Comparison of ENCODE assay signal across 19 cellular contexts in the genomic region with DNA sequence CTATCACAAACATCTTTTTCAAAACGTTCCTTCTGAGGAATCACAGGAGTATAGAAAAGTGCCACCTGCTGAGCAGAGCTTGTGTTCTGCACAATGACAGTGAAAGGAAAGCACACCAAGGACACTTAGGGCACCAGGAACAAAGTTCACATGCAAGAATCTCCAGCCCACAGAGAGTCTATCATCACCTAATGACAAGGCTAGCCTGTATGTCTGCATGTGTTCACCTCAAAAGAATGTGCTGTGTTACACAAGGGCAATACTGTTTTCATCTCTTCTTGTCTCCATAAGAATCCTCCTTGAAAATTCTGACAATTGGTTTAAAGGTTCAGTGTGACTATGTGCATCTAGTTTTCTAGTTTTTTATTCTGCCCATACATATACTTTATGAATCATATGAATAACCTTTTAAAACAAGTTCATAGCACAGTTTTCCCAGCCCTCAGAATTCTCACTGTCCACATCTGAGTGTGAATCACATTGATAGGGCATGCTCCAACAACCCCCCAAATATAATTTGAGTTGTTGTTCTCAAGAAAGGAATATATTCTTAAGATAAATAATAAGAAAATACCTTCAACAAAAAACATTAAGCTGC.
A peak's percentile ranks its signal among the peaks of the same experiment; 100 is the strongest.
DNase-seq lines count a peak whose midpoint lies in the region; ATAC-seq and TF ChIP-seq lines count a peak whose summit lies in the region.
"Had no signal": no experiment of that assay in that cellular context is flagged by ENCODE, and none has a peak within 500 bp of the region (broad histone marks: within the 10 kb centered on the region; RNA-seq: fewer than 3 reads in every experiment).

No MANE protein-coding gene starts in this region.

- no TSS peak for BruUV-seq in PC-3 (replicated peaks; lab: Mats Ljungman, UMichigan)

- no peaks in the 10 kb centered on the region for H4K20me1 ChIP-seq in PC-3 (ENCODE audit: low read length)
- H4K20me1 ChIP-seq: BLaER1 treated with 17β-estradiol and CSF1 and Interleukin-3, amounts not matched to agents 10 nM and 100 nM had no signal

- CTCF ChIA-PET in PC-3 (lab: Charles Lee), result no interaction called here

- intact Hi-C loops in PC-3 (cut with micrococcal nuclease), result no loop called here

- no peaks in the 10 kb centered on the region for H3K9me2 ChIP-seq in PC-3 (replicated peaks; ENCODE audit: low read length)
- H3K9me2 ChIP-seq: SK-N-SH had no signal

- H3K9ac ChIP-seq in PC-3 (ENCODE audit: low read length), result no peak overlapping the region
- H3K9ac ChIP-seq: BLaER1 treated with 17β-estradiol and CSF1 and Interleukin-3, amounts not matched to agents 10 nM and 100 nM; SK-N-SH had no signal

- no peaks in the 10 kb centered on the region for H3K27me3 ChIP-seq in PC-3 (ENCODE audit: low read length)
- H3K27me3 ChIP-seq: right atrium auricular region had no signal

- no peaks in the 10 kb centered on the region for H3F3A ChIP-seq in PC-3 (ENCODE audit: low read length, unreplicated experiment)

- POLR2A ChIA-PET in PC-3 (lab: Charles Lee; ENCODE audit: unreplicated experiment), result no interaction called here

- H3K36me3 ChIP-seq in PC-3 (ENCODE audit: low read depth, low read length), result no peaks in the 10 kb centered on the region
- H3K36me3 ChIP-seq: BLaER1 treated with 17β-estradiol and CSF1 and Interleukin-3, amounts not matched to agents 10 nM and 100 nM; right atrium auricular region had no signal

- no peak overlapping the region for H3K4me3 ChIP-seq in AG10803 (ENCODE audit: low read length)
- H3K4me3 ChIP-seq in PC-3 (ENCODE audit: low read length), result no peak overlapping the region
- H3K4me3 ChIP-seq: BLaER1 treated with 17β-estradiol and CSF1 and Interleukin-3, amounts not matched to agents 10 nM and 100 nM; K562; right atrium auricular region had no signal

- ATAC-seq in PC-3 (no peak; the same call in 1 of the 2 replicates), HG03342 (IDR thresholded peaks at IDR 0.05; ENCODE audit: unreplicated experiment) (no peak), GM18511 (IDR thresholded peaks at IDR 0.05; ENCODE audit: unreplicated experiment) (no peak), HG03520 (IDR thresholded peaks at IDR 0.05; ENCODE audit: unreplicated experiment) (no peak)
- ATAC-seq: activated naive CD8-positive, alpha-beta T cell treated with anti-CD3 and anti-CD28 coated beads, Interleukin-2, amount 50 U/mL, for 24 hours; K562; naive thymus-derived CD4-positive, alpha-beta T cell; WTC11 had no signal

- no peak overlapping the region for H2AFZ ChIP-seq in PC-3 (ENCODE audit: low read length)

- TF ChIP-seq CTCF in AG10803 (conservative IDR thresholded peaks at IDR 0.05; ENCODE audit: low read length), result no peak
- TF ChIP-seq CTCF in PC-3 (conservative IDR thresholded peaks at IDR 0.05; ENCODE audit: low read depth, low read length), result no peak

- H3K27ac ChIP-seq in PC-3 (ENCODE audit: low read length) (no peak overlapping the region), epithelial cell of prostate (peak overlapping the region; percentile 57)
- H3K27ac ChIP-seq: BLaER1 treated with 17β-estradiol and CSF1 and Interleukin-3, amounts not matched to agents 10 nM and 100 nM; right atrium auricular region had no signal

- no peaks in the 10 kb centered on the region for H3K79me2 ChIP-seq in PC-3 (ENCODE audit: low read length)

- H3K4me2 ChIP-seq in PC-3 (ENCODE audit: low read length), result no peak overlapping the region
- H3K4me2 ChIP-seq: BLaER1 treated with 17β-estradiol and CSF1 and Interleukin-3, amounts not matched to agents 10 nM and 100 nM; SK-N-SH had no signal

- H3K4me1 ChIP-seq in PC-3 (ENCODE audit: insufficient read depth, low read length), result peaks cover 9% of the 10 kb centered on the region; the same call in 1 of the 2 replicates
- H3K4me1 ChIP-seq: BLaER1 treated with 17β-estradiol and CSF1 and Interleukin-3, amounts not matched to agents 10 nM and 100 nM; right atrium auricular region had no signal

- peak; percentile 6 for DNase-seq in AG10803 (ENCODE audit: low read depth)
- peak; percentile 47 for DNase-seq in PC-3
- DNase-seq in epithelial cell of prostate (ENCODE audit: low read depth, low spot score), result peak; percentile 79
- peak; percentile 34 for DNase-seq in kidney glomerular epithelial cell (lab: John Stamatoyannopoulos, UW)
- DNase-seq in D341Med (ENCODE audit: low spot score), result no peak
- DNase-seq: activated CD4-positive, alpha-beta memory T cell treated with anti-CD3 and anti-CD28 coated beads, Interleukin-2, amount 10 ng/mL, durations not matched to agents 7 days and 5 days; activated effector memory CD4-positive, alpha-beta T cell treated with anti-CD3 and anti-CD28 coated beads, Interleukin-2, amount 50 U/mL, for 16 hours; activated naive CD8-positive, alpha-beta T cell treated with anti-CD3 and anti-CD28 coated beads, Interleukin-2, amount 50 U/mL, for 24 hours; MV-4-11; naive thymus-derived CD4-positive, alpha-beta T cell; NCI-H524 treated with DMSO at 0.1 percent for 48 hours; SK-N-SH had no signal

- no peaks in the 10 kb centered on the region for H3K9me3 ChIP-seq in PC-3 (ENCODE audit: low read length)
- H3K9me3 ChIP-seq: BLaER1 treated with 17β-estradiol and CSF1 and Interleukin-3, amounts not matched to agents 10 nM and 100 nM; right atrium auricular region; SK-N-SH had no signal
